25 cellular contexts compared by ENCODE assay signal in genomic region chr3:71206305-71206704, GRCh38.
DNase-seq lines count a peak whose midpoint lies in the region; ATAC-seq and TF ChIP-seq lines count a peak whose summit lies in the region.
"Had no signal": no experiment of that assay in that cellular context is flagged by ENCODE, and none has a peak within 500 bp of the region (broad histone marks: within the 10 kb centered on the region; RNA-seq: fewer than 3 reads in every experiment).

No MANE protein-coding gene starts in this region.

- no peak overlapping the region for H3K27ac ChIP-seq in CD4-positive, alpha-beta T cell (ENCODE audit: low read depth, low read length)
- peak overlapping the region in 3 of 4 donors; percentile 64 to 87 (median 70) for H3K27ac ChIP-seq in body of pancreas
- H3K27ac ChIP-seq in vagina: no peak overlapping the region
- H3K27ac ChIP-seq: left lung, WERI-Rb-1 had no signal

- H3K9me3 Mint-ChIP-seq in CD4-positive, alpha-beta T cell: no peaks in the 10 kb centered on the region
- no peaks in the 10 kb centered on the region for H3K9me3 Mint-ChIP-seq in nephron
- H3K9me3 Mint-ChIP-seq: activated T-cell treated with anti-CD3 and anti-CD28 coated beads, Interleukin-2, amount 50 U/mL, for 4 hours; naive thymus-derived CD8-positive, alpha-beta T cell had no signal

- 86 to 93% methylated on average over 1 of the region's 1 CpG for WGBS in body of pancreas, 2 donors

- TF ChIP-seq CTCF in CD4-positive, alpha-beta T cell (IDR thresholded peaks at IDR 0.05): no peak
- no peak for TF ChIP-seq CTCF in LNCaP clone FGC (IDR thresholded peaks at IDR 0.05; ENCODE audit: control insufficient read depth, extremely low read depth, insufficient read depth)
- no peak for TF ChIP-seq CTCF in body of pancreas (IDR thresholded peaks at IDR 0.05)
- TF ChIP-seq CTCF in nephron (IDR thresholded peaks at IDR 0.05; ENCODE audit: unreplicated experiment in 3 of 3): no peak
- TF ChIP-seq CTCF in vagina (IDR thresholded peaks at IDR 0.05): no peak

- intact Hi-C loops in CD4-positive, alpha-beta T cell (cut with DNase I, micrococcal nuclease): no loop called here
- intact Hi-C loops in body of pancreas (cut with DNase I) (no loop called here), vagina (cut with DNase I) (no loop called here)

- CTCF ChIA-PET in CD4-positive, alpha-beta T cell (lab: Charles Lee): no interaction called here

- peaks cover 67% of the 10 kb centered on the region for H3K4me1 ChIP-seq in body of pancreas
- peaks cover 33% of the 10 kb centered on the region for H3K4me1 ChIP-seq in vagina

- ATAC-seq in CD4-positive, alpha-beta T cell (ENCODE audit: poor library complexity): no peak
- no peak for ATAC-seq in body of pancreas
- no peak for ATAC-seq in T-helper 17 cell
- ATAC-seq: activated T-cell treated with anti-CD3 and anti-CD28 coated beads, Interleukin-2, amount 50 U/mL, for 4 hours; gastroesophageal sphincter; left lung; naive thymus-derived CD8-positive, alpha-beta T cell; stimulated activated naive B cell treated with anti-CD40 and anti-IgM and Interleukin-4, amounts not matched to agents 10 μg/mL and 1 μg/mL and 100 μg/mL, for 72 hours had no signal

- peaks cover 22% of the 10 kb centered on the region for H3K36me3 Mint-ChIP-seq in CD4-positive, alpha-beta T cell (ENCODE audit: low read depth)
- H3K36me3 Mint-ChIP-seq in nephron (ENCODE audit: low read depth) (no peaks in the 10 kb centered on the region), T-helper 17 cell (ENCODE audit: low read depth) (no peaks in the 10 kb centered on the region)
- H3K36me3 Mint-ChIP-seq: brain had no signal

- peaks cover 92% of the 10 kb centered on the region for H3K4me1 Mint-ChIP-seq in CD4-positive, alpha-beta T cell (ENCODE audit: low read depth)
- peaks cover 60% of the 10 kb centered on the region for H3K4me1 Mint-ChIP-seq in nephron
- peaks cover 36% of the 10 kb centered on the region for H3K4me1 Mint-ChIP-seq in T-helper 17 cell

- H3K4me3 ChIP-seq in LNCaP clone FGC (ENCODE audit: low read depth, low read length): peak overlapping the region; percentile 12; the same call in 1 of the 2 replicates
- H3K4me3 ChIP-seq in body of pancreas: no peak overlapping the region
- no peak overlapping the region for H3K4me3 ChIP-seq in vagina
- H3K4me3 ChIP-seq: gastroesophageal sphincter, left lung had no signal

- no peaks in the 10 kb centered on the region for H3K27me3 ChIP-seq in CD4-positive, alpha-beta T cell (ENCODE audit: control insufficient read depth, insufficient read depth, low read length)
- H3K27me3 ChIP-seq in body of pancreas (no peaks in the 10 kb centered on the region), vagina (no peaks in the 10 kb centered on the region)
- H3K27me3 ChIP-seq: gastroesophageal sphincter, left lung had no signal

- H3K27ac Mint-ChIP-seq in CD4-positive, alpha-beta T cell: peak overlapping the region; percentile 74
- peak overlapping the region; percentile 45 to 79 (median 71) for H3K27ac Mint-ChIP-seq in nephron
- H3K27ac Mint-ChIP-seq in T-helper 17 cell: no peak overlapping the region
- H3K27ac Mint-ChIP-seq: activated CD4-positive, alpha-beta T cell treated with anti-CD3 and anti-CD28 coated beads, Interleukin-2, amount 10 ng/mL, durations not matched to agents 24 days and 14 days; stimulated activated naive B cell treated with anti-CD40 and anti-IgM and Interleukin-4, amounts not matched to agents 10 μg/mL and 1 μg/mL and 100 μg/mL, for 72 hours had no signal

- no peak for DNase-seq in CD4-positive, alpha-beta T cell
- DNase-seq in LNCaP clone FGC (ENCODE audit: low read depth) (no peak), body of pancreas (no peak), vagina (ENCODE audit: extremely low spot score in 2 of 2) (no peak), iPS-NIHi7 (ENCODE audit: extremely low spot score) (no peak), T-helper 17 cell (no peak), COLO668 (lab: John Stamatoyannopoulos, UW; ENCODE audit: unreplicated experiment) (no peak)
- DNase-seq: activated CD4-positive, alpha-beta T cell treated with anti-CD3 and anti-CD28 coated beads, Interleukin-2, amount 10 ng/mL, durations not matched to agents 24 days and 14 days; activated gamma-delta T cell treated with Interleukin-2 at 50 U/mL for 16 hours; activated T-cell treated with anti-CD3 and anti-CD28 coated beads, Interleukin-2, amount 50 U/mL, for 4 hours; IMR-90; left lung; MV-4-11; naive thymus-derived CD8-positive, alpha-beta T cell; NCI-H1436 treated with DMSO at 0.1 percent for 48 hours; NCI-H2107; NCI-H345; NCI-H774; nucleus accumbens; stimulated activated naive B cell treated with anti-CD40 and anti-IgM and Interleukin-4, amounts not matched to agents 10 μg/mL and 1 μg/mL and 100 μg/mL, for 72 hours; T1000; WERI-Rb-1 had no signal

- H3K36me3 ChIP-seq in body of pancreas (replicated peaks in 1 of 2; ENCODE audit: insufficient read depth in 1 of 2, low read depth in 2 of 2): no peaks in the 10 kb centered on the region
- no peaks in the 10 kb centered on the region for H3K36me3 ChIP-seq in vagina
- H3K36me3 ChIP-seq: gastroesophageal sphincter, left lung, WERI-Rb-1 had no signal

- POLR2A ChIA-PET in CD4-positive, alpha-beta T cell (lab: Charles Lee): interaction anchor here (0.7 to 1.0 kb wide), 2 partner anchors 24 to 146 kb away, joined by 3 read pairs; no protein-coding TSS in a partner anchor

- no peaks in the 10 kb centered on the region for H3K9me3 ChIP-seq in CD4-positive, alpha-beta T cell (ENCODE audit: control insufficient read depth, low read length)
- H3K9me3 ChIP-seq in body of pancreas (no peaks in the 10 kb centered on the region), vagina (no peaks in the 10 kb centered on the region), T-helper 17 cell (ENCODE audit: control insufficient read depth, low read length, poor library complexity, severe bottlenecking) (no peaks in the 10 kb centered on the region)
- H3K9me3 ChIP-seq: gastroesophageal sphincter, left lung had no signal

- no peak for TF ChIP-seq POLR2A in body of pancreas (IDR thresholded peaks at IDR 0.05)
- no peak for TF ChIP-seq POLR2A in vagina (IDR thresholded peaks at IDR 0.05)

- no peak overlapping the region for H3K4me3 Mint-ChIP-seq in CD4-positive, alpha-beta T cell
- H3K4me3 Mint-ChIP-seq in nephron: no peak overlapping the region
- H3K4me3 Mint-ChIP-seq in T-helper 17 cell: no peak overlapping the region
- H3K4me3 Mint-ChIP-seq: activated CD4-positive, alpha-beta T cell treated with anti-CD3 and anti-CD28 coated beads, Interleukin-2, amount 10 ng/mL, durations not matched to agents 24 days and 14 days; activated T-cell treated with anti-CD3 and anti-CD28 coated beads, Interleukin-2, amount 50 U/mL, for 4 hours; stimulated activated naive B cell treated with anti-CD40 and anti-IgM and Interleukin-4, amounts not matched to agents 10 μg/mL and 1 μg/mL and 100 μg/mL, for 72 hours had no signal

- H3K27me3 Mint-ChIP-seq in CD4-positive, alpha-beta T cell: no peaks in the 10 kb centered on the region
- H3K27me3 Mint-ChIP-seq in nephron (ENCODE audit: low read depth) (no peaks in the 10 kb centered on the region), T-helper 17 cell (no peaks in the 10 kb centered on the region)
- H3K27me3 Mint-ChIP-seq: brain; naive thymus-derived CD8-positive, alpha-beta T cell; stimulated activated naive B cell treated with anti-CD40 and anti-IgM and Interleukin-4, amounts not matched to agents 10 μg/mL and 1 μg/mL and 100 μg/mL, for 72 hours had no signal

Comparison
In these comparisons a context has a peak if more than half of its experiments do, and no peak if none do; other contexts are left out.
1. H3K27ac ChIP-seq: peak in body of pancreas (3 of 4); none in CD4-positive, alpha-beta T cell (single experiment) and vagina (single experiment).